8 cellular contexts compared by ENCODE assay signal in the genomic region with DNA sequence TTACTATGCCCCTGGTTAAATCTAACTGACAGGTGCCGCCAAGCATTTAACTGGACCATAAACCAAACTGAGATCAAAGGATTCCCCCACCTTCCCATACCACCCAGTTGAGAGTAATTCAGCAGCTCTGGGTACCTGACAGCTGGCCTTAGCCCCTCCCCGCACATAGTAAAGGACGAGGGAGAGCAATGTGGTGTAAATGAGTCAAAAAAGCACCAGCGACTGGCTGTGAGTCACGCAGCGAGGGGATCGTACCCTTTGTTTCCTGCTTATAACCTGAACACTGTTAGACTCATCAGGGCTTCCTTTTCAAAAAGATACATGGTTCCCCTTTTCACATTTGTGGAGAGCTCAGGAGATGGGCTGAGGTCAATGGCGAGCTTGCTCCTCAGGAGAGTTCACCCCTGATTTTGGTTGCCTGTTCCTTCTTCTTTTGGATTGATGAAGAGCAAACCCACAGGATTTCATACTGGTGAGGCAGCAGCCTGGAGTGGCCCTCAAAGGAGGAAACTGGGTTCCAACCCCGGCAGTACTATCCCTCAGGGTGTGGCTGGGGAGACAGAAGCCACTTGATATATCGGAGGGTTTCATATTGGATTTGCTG.
DNase-seq lines count a peak whose midpoint lies in the region; ATAC-seq and TF ChIP-seq lines count a peak whose summit lies in the region.

No MANE protein-coding gene starts in this region.

- H3K36me3 Mint-ChIP-seq in activated CD4-positive, alpha-beta memory T cell treated with anti-CD3 and anti-CD28 coated beads, Interleukin-2, amount 10 ng/mL, durations not matched to agents 7 days and 5 days (ENCODE audit: low read depth): peaks cover 26% of the 10 kb centered on the region

- no peaks in the 10 kb centered on the region for H3K4me1 ChIP-seq in uterus

- no peaks in the 10 kb centered on the region for H3K36me3 ChIP-seq in uterus

- peak overlapping the region; percentile 69 for H3K4me3 Mint-ChIP-seq in activated CD4-positive, alpha-beta memory T cell treated with anti-CD3 and anti-CD28 coated beads, Interleukin-2, amount 10 ng/mL, durations not matched to agents 7 days and 5 days
- H3K4me3 Mint-ChIP-seq in stimulated activated naive CD8-positive, alpha-beta T cell treated with anti-CD3 and anti-CD28 coated beads, Interleukin-15, amount 100 ng/mL, for 72 hours: peak overlapping the region; percentile 76 to 79

- no peak overlapping the region for H3K4me3 ChIP-seq in uterus

- no peaks in the 10 kb centered on the region for H3K9me3 ChIP-seq in uterus

- no peaks in the 10 kb centered on the region for H3K27me3 ChIP-seq in uterus

- peaks cover 12% of the 10 kb centered on the region for H3K9me3 Mint-ChIP-seq in activated CD4-positive, alpha-beta memory T cell treated with anti-CD3 and anti-CD28 coated beads, Interleukin-2, amount 10 ng/mL, durations not matched to agents 7 days and 5 days
- H3K9me3 Mint-ChIP-seq in stimulated activated naive CD8-positive, alpha-beta T cell treated with anti-CD3 and anti-CD28 coated beads, Interleukin-15, amount 100 ng/mL, for 72 hours: peaks cover 7 to 10% of the 10 kb centered on the region in 2 donors

- POLR2A ChIA-PET in activated CD4-positive, alpha-beta memory T cell treated with anti-CD3 and anti-CD28 coated beads, Interleukin-2, amount 10 ng/mL, durations not matched to agents 7 days and 5 days (lab: Charles Lee): interaction anchor here (0.6 to 2.1 kb wide), 12 partner anchors 9 to 385 kb away, joined by 3 to 16 read pairs (median 4); a partner anchor contains a TSS

- CTCF ChIA-PET in activated CD4-positive, alpha-beta memory T cell treated with anti-CD3 and anti-CD28 coated beads, Interleukin-2, amount 10 ng/mL, durations not matched to agents 7 days and 5 days (lab: Charles Lee): interaction anchor here (0.8 to 3.7 kb wide), 5 partner anchors 8 to 282 kb away, joined by 3 to 25 read pairs (median 4); a partner anchor contains a TSS

- TF ChIP-seq POLR2A in uterus (IDR thresholded peaks at IDR 0.05): no peak

- intact Hi-C loops in uterus (cut with DNase I; ENCODE audit: low total_unique reads): no loop called here

- no peak for TF ChIP-seq CTCF in uterus (IDR thresholded peaks at IDR 0.05)

- no peak overlapping the region for H3K27ac ChIP-seq in uterus

- ATAC-seq in GM21529 (IDR thresholded peaks at IDR 0.05; ENCODE audit: unreplicated experiment): peak; percentile 60
- ATAC-seq in stimulated activated naive CD8-positive, alpha-beta T cell treated with anti-CD3 and anti-CD28 coated beads, Interleukin-15, amount 100 ng/mL, for 72 hours: peak; percentile 93

- H3K27me3 Mint-ChIP-seq in activated CD4-positive, alpha-beta memory T cell treated with anti-CD3 and anti-CD28 coated beads, Interleukin-2, amount 10 ng/mL, durations not matched to agents 7 days and 5 days: no peaks in the 10 kb centered on the region
- peaks cover under 1% of the 10 kb centered on the region for H3K27me3 Mint-ChIP-seq in stimulated activated naive CD8-positive, alpha-beta T cell treated with anti-CD3 and anti-CD28 coated beads, Interleukin-15, amount 100 ng/mL, for 72 hours

- H3K27ac Mint-ChIP-seq in activated CD4-positive, alpha-beta memory T cell treated with anti-CD3 and anti-CD28 coated beads, Interleukin-2, amount 10 ng/mL, durations not matched to agents 7 days and 5 days: peak overlapping the region; percentile 97
- H3K27ac Mint-ChIP-seq in stimulated activated naive CD8-positive, alpha-beta T cell treated with anti-CD3 and anti-CD28 coated beads, Interleukin-15, amount 100 ng/mL, for 72 hours: peak overlapping the region; percentile 54 to 90

- H3K4me1 Mint-ChIP-seq in activated CD4-positive, alpha-beta memory T cell treated with anti-CD3 and anti-CD28 coated beads, Interleukin-2, amount 10 ng/mL, durations not matched to agents 7 days and 5 days: peaks cover 74% of the 10 kb centered on the region
- H3K4me1 Mint-ChIP-seq in stimulated activated naive CD8-positive, alpha-beta T cell treated with anti-CD3 and anti-CD28 coated beads, Interleukin-15, amount 100 ng/mL, for 72 hours: peaks cover 68% of the 10 kb centered on the region

- DNase-seq in Daoy (ENCODE audit: low read depth) (peak; percentile 89), HT1080 (ENCODE audit: low read depth) (peak; percentile 96), iris pigment epithelial cell (ENCODE audit: low read depth) (peak; percentile 65), DMS 273 treated with DMSO at 0.1 percent for 48 hours (lab: John Stamatoyannopoulos, UW) (no peak), uterus (no peak)
- DNase-seq in activated CD4-positive, alpha-beta memory T cell treated with anti-CD3 and anti-CD28 coated beads, Interleukin-2, amount 10 ng/mL, durations not matched to agents 7 days and 5 days: peak; percentile 87
- peak; percentile 73 to 86 for DNase-seq in stimulated activated naive CD8-positive, alpha-beta T cell treated with anti-CD3 and anti-CD28 coated beads, Interleukin-15, amount 100 ng/mL, for 72 hours

Comparison
In these comparisons a context has a peak if more than half of its experiments do, and no peak if none do; other contexts are left out.
1. DNase-seq: peak in Daoy (single experiment), HT1080 (single experiment), activated CD4-positive, alpha-beta memory T cell treated with anti-CD3 and anti-CD28 coated beads, Interleukin-2, amount 10 ng/mL, durations not matched to agents 7 days and 5 days (single experiment), iris pigment epithelial cell (single experiment) and stimulated activated naive CD8-positive, alpha-beta T cell treated with anti-CD3 and anti-CD28 coated beads, Interleukin-15, amount 100 ng/mL, for 72 hours (2 of 2); none in DMS 273 treated with DMSO at 0.1 percent for 48 hours (single experiment) and uterus (0 of 2).